ENCODE assay signal across 8 cellular contexts in genomic region chr12:12007001-12007712, GRCh38.
DNase-seq lines count a peak whose midpoint lies in the region; ATAC-seq and TF ChIP-seq lines count a peak whose summit lies in the region.

No MANE protein-coding gene starts in this region.

- peaks cover 52% of the 10 kb centered on the region for H3K4me1 Mint-ChIP-seq in T-helper 17 cell
- H3K4me1 Mint-ChIP-seq in activated naive CD4-positive, alpha-beta T cell treated with anti-CD3 and anti-CD28 coated beads, Interleukin-2, amount 10 ng/mL, durations not matched to agents 7 days and 5 days = peaks cover 79% of the 10 kb centered on the region

- H3K27ac Mint-ChIP-seq in T-helper 17 cell = peak overlapping the region; percentile 99
- peak overlapping the region; percentile 98 for H3K27ac Mint-ChIP-seq in activated naive CD4-positive, alpha-beta T cell treated with anti-CD3 and anti-CD28 coated beads, Interleukin-2, amount 10 ng/mL, durations not matched to agents 7 days and 5 days

- peaks cover 5% of the 10 kb centered on the region for H3K36me3 Mint-ChIP-seq in T-helper 17 cell (ENCODE audit: low read depth)
- peaks cover 18% of the 10 kb centered on the region for H3K36me3 Mint-ChIP-seq in activated naive CD4-positive, alpha-beta T cell treated with anti-CD3 and anti-CD28 coated beads, Interleukin-2, amount 10 ng/mL, durations not matched to agents 7 days and 5 days

- H3K27me3 ChIP-seq in vagina = no peaks in the 10 kb centered on the region

- no peak for TF ChIP-seq POLR2A in vagina (IDR thresholded peaks at IDR 0.05)

- H3K27me3 Mint-ChIP-seq in T-helper 17 cell = no peaks in the 10 kb centered on the region
- peaks cover 5% of the 10 kb centered on the region for H3K27me3 Mint-ChIP-seq in activated naive CD4-positive, alpha-beta T cell treated with anti-CD3 and anti-CD28 coated beads, Interleukin-2, amount 10 ng/mL, durations not matched to agents 7 days and 5 days

- H3K4me3 Mint-ChIP-seq in T-helper 17 cell = peak overlapping the region; percentile 81
- no peak overlapping the region for H3K4me3 Mint-ChIP-seq in activated naive CD4-positive, alpha-beta T cell treated with anti-CD3 and anti-CD28 coated beads, Interleukin-2, amount 10 ng/mL, durations not matched to agents 7 days and 5 days

- H3K36me3 ChIP-seq in vagina = no peaks in the 10 kb centered on the region

- no peaks in the 10 kb centered on the region for H3K9me3 ChIP-seq in T-helper 17 cell (ENCODE audit: control insufficient read depth, low read length, poor library complexity, severe bottlenecking)
- H3K9me3 ChIP-seq in vagina = no peaks in the 10 kb centered on the region

- peak; percentile 58 for DNase-seq in GM12864 (ENCODE audit: low read depth)
- peak in 1 of 3 donors; percentile 46 for DNase-seq in T-helper 17 cell
- DNase-seq in activated naive CD4-positive, alpha-beta T cell treated with anti-CD3 and anti-CD28 coated beads, Interleukin-2, amount 10 ng/mL, durations not matched to agents 7 days and 5 days = peak; percentile 53
- DNase-seq in stimulated activated CD4-positive, alpha-beta T cell treated with anti-CD3 and anti-CD28 coated beads, Interleukin-2, amount 100 ng/mL, for 4 hours (ENCODE audit: low read depth) = peak; percentile 63
- no peak for DNase-seq in GF-D8 (lab: John Stamatoyannopoulos, UW)
- DNase-seq in vagina (ENCODE audit: extremely low spot score in 2 of 2) = no peak
- DNase-seq in NCI-H1092 treated with DMSO at 0.1 percent for 48 hours (lab: John Stamatoyannopoulos, UW) = no peak

- ATAC-seq in T-helper 17 cell = no peak
- no peak for ATAC-seq in SK-N-SH treated with all-trans-retinoic acid at 6 μM for 48 hours

- peaks cover 18% of the 10 kb centered on the region for H3K4me1 ChIP-seq in vagina

- H3K4me3 ChIP-seq in GM12864 (ENCODE audit: low read depth, low read length) = no peak overlapping the region
- no peak overlapping the region for H3K4me3 ChIP-seq in vagina

- peaks cover 7% of the 10 kb centered on the region for H3K9me3 Mint-ChIP-seq in activated naive CD4-positive, alpha-beta T cell treated with anti-CD3 and anti-CD28 coated beads, Interleukin-2, amount 10 ng/mL, durations not matched to agents 7 days and 5 days

- CTCF ChIA-PET in activated naive CD4-positive, alpha-beta T cell treated with anti-CD3 and anti-CD28 coated beads, Interleukin-2, amount 10 ng/mL, durations not matched to agents 7 days and 5 days (lab: Charles Lee) = interaction anchor here (0.6 to 4.0 kb wide), 12 partner anchors 8 to 433 kb away, joined by 3 to 61 read pairs (median 4); no protein-coding TSS in a partner anchor

- H3K27ac ChIP-seq in vagina = no peak overlapping the region

- intact Hi-C loops in vagina (cut with DNase I) = no loop called here

- TF ChIP-seq CTCF in GM12864 (IDR thresholded peaks at IDR 0.05; ENCODE audit: low read depth, low read length, missing control alignments) = no peak
- no peak for TF ChIP-seq CTCF in vagina (IDR thresholded peaks at IDR 0.05)

TF ChIP-seq in SK-N-SH treated with all-trans-retinoic acid at 6 μM for 48 hours, 23 proteins besides CTCF, POLR2A, EP300 and RAD21:
- TF ChIP-seq CREB5 (CRISPR knock-in tag; IDR thresholded peaks at IDR 0.05; ENCODE audit: low read depth) = no peak
- no peak for TF ChIP-seq CSRNP3 (CRISPR knock-in tag; IDR thresholded peaks at IDR 0.05)
- no peak for TF ChIP-seq ISL1 (CRISPR knock-in tag; IDR thresholded peaks at IDR 0.05)
- no peak for TF ChIP-seq ZNF8 (CRISPR knock-in tag; IDR thresholded peaks at IDR 0.05)
- TF ChIP-seq SNAI2 (CRISPR knock-in tag; IDR thresholded peaks at IDR 0.05) = no peak
- TF ChIP-seq ZNF70 (CRISPR knock-in tag; IDR thresholded peaks at IDR 0.05) = no peak
- TF ChIP-seq CSDC2 (CRISPR knock-in tag; IDR thresholded peaks at IDR 0.05) = no peak
- TF ChIP-seq TCF4 (CRISPR knock-in tag; IDR thresholded peaks at IDR 0.05; ENCODE audit: borderline replicate concordance) = no peak
- TF ChIP-seq TSHZ2 (CRISPR knock-in tag; IDR thresholded peaks at IDR 0.05) = no peak
- no peak for TF ChIP-seq POU6F1 (CRISPR knock-in tag; IDR thresholded peaks at IDR 0.05; ENCODE audit: borderline replicate concordance, low read depth)
- no peak for TF ChIP-seq ZFP30 (CRISPR knock-in tag; IDR thresholded peaks at IDR 0.05)
- TF ChIP-seq PPARA (CRISPR knock-in tag; IDR thresholded peaks at IDR 0.05; ENCODE audit: borderline replicate concordance) = no peak
- no peak for TF ChIP-seq ESRRG (CRISPR knock-in tag; IDR thresholded peaks at IDR 0.05)
- TF ChIP-seq TOX (CRISPR knock-in tag; IDR thresholded peaks at IDR 0.05; ENCODE audit: borderline replicate concordance) = no peak
- no peak for TF ChIP-seq ZNF565 (CRISPR knock-in tag; conservative IDR thresholded peaks at IDR 0.05; ENCODE audit: low read depth)
- no peak for TF ChIP-seq OSR1 (CRISPR knock-in tag; IDR thresholded peaks at IDR 0.05)
- TF ChIP-seq ZC3H10 (CRISPR knock-in tag; IDR thresholded peaks at IDR 0.05) = no peak
TF ChIP-seq in SK-N-SH treated with all-trans-retinoic acid at 6 μM for 48 hours: peak in this region for 0.

Comparison
In these comparisons a context has a peak if more than half of its experiments do, and no peak if none do; other contexts are left out.
1. DNase-seq: peak in GM12864 (single experiment), activated naive CD4-positive, alpha-beta T cell treated with anti-CD3 and anti-CD28 coated beads, Interleukin-2, amount 10 ng/mL, durations not matched to agents 7 days and 5 days (single experiment) and stimulated activated CD4-positive, alpha-beta T cell treated with anti-CD3 and anti-CD28 coated beads, Interleukin-2, amount 100 ng/mL, for 4 hours (single experiment); none in GF-D8 (single experiment), vagina (0 of 2) and NCI-H1092 treated with DMSO at 0.1 percent for 48 hours (single experiment).